Comparison of ENCODE assay signal across 5 cellular contexts in genomic region chr12:42953021-42953420, GRCh38.
"Had no signal": no experiment of that assay in that cellular context is flagged by ENCODE, and none has a peak within 500 bp of the region (broad histone marks: within the 10 kb centered on the region; RNA-seq: fewer than 3 reads in every experiment).

No MANE protein-coding gene starts in this region.

- H3K4me3 ChIP-seq: GM23248, K562 had no signal

- H2AFZ ChIP-seq: GM23248 had no signal

- H3K27ac ChIP-seq: GM23248 had no signal

- DNase-seq: GM23248, H9, HCEC 1CT, IMR-90 had no signal

- H3K9ac ChIP-seq: GM23248 had no signal
